In the genomic region with DNA sequence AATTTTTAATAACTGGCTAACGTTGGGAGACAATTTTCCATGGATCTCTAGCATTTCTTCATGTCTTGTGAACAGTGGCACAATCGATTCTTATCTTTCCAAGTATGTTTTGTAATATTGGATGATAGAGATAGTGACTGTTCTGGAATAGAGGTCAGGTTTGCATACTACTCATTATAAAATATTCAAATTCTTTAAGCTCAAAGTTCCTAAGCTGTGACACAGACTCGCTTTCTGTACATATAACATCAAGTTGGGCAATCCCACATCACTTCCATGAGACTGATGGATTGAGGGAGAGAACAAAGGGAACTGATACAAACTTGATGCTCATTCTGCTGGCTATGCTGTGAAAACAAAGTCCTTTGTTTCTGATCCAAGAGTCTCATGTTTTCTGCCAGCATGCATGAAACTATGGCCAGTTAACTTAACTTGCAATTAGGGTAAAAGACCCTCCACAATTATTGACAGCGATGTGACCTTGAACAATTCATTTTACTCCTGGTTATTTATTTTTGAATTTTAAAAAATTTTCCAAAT, we compare ENCODE assay signal across 17 cellular contexts.
DNase-seq lines count a peak whose midpoint lies in the region; ATAC-seq lines count a peak whose summit lies in the region.
"Had no signal": no experiment of that assay in that cellular context is flagged by ENCODE, and none has a peak within 500 bp of the region (broad histone marks: within the 10 kb centered on the region; RNA-seq: fewer than 3 reads in every experiment).

No MANE protein-coding gene starts in this region.

- H3K36me3 ChIP-seq in GM23248 (ENCODE audit: low read depth) = no peaks in the 10 kb centered on the region
- H3K36me3 ChIP-seq: BLaER1, HAP-1 had no signal

- no peak overlapping the region for H2AFZ ChIP-seq in GM23248

- no peak overlapping the region for H3K9ac ChIP-seq in GM23248
- H3K9ac ChIP-seq: BLaER1 had no signal

- ATAC-seq in GM21360 (IDR thresholded peaks at IDR 0.05; ENCODE audit: unreplicated experiment) (no peak), GM19023 (IDR thresholded peaks at IDR 0.05; ENCODE audit: unreplicated experiment) (no peak)
- ATAC-seq: CD8-positive, alpha-beta T cell; GM12878 had no signal

- peaks cover 7% of the 10 kb centered on the region for H3K9me3 ChIP-seq in GM23248 (ENCODE audit: low read depth)
- H3K9me3 ChIP-seq: BLaER1, HAP-1 had no signal

- no peaks in the 10 kb centered on the region for H4K20me1 ChIP-seq in GM23248 (ENCODE audit: insufficient read depth)
- H4K20me1 ChIP-seq: BLaER1 had no signal

- H3F3A ChIP-seq in GM23248 (ENCODE audit: insufficient read depth) = no peaks in the 10 kb centered on the region

- in situ Hi-C loops in GM23248 (cut with MboI) = no loop called here

- H3K4me3 ChIP-seq in GM23248 = no peak overlapping the region
- H3K4me3 ChIP-seq: BLaER1, GM12878, HAP-1 had no signal

- peak; percentile 9 for DNase-seq in foreskin melanocyte
- DNase-seq in midbrain (lab: John Stamatoyannopoulos, UW) = peak; percentile 15
- peak; percentile 21 for DNase-seq in putamen (ENCODE audit: low spot score)
- DNase-seq in GM23248 = no peak
- DNase-seq: CD4-positive, CD25-positive, alpha-beta regulatory T cell; CD8-positive, alpha-beta T cell; DMS 273 treated with DMSO at 0.1 percent for 48 hours; DMS79; EL; GDM1; GOT3 had no signal

- H3K27me3 ChIP-seq in GM23248 (replicated peaks; ENCODE audit: insufficient read depth) = no peaks in the 10 kb centered on the region
- H3K27me3 ChIP-seq: BLaER1 had no signal

- no peak overlapping the region for H3K4me2 ChIP-seq in GM23248 (ENCODE audit: unreplicated experiment)
- H3K4me2 ChIP-seq: BLaER1 had no signal

- no peaks in the 10 kb centered on the region for H3K9me2 ChIP-seq in GM23248 (ENCODE audit: insufficient read depth)

- WGBS in GM23248 (ENCODE audit: low coverage in 1 of 2, low lambda C conversion rate in 2 of 2, missing lambda C conversion rate in 2 of 2), 2 experiments = 35 to 42% methylated on average over 4 of the region's 4 CpGs

- no peak overlapping the region for H3K27ac ChIP-seq in GM23248
- H3K27ac ChIP-seq: BLaER1, C4-2B had no signal

- H3K79me2 ChIP-seq in GM23248 (ENCODE audit: insufficient read depth) = no peaks in the 10 kb centered on the region

- H3K4me1 ChIP-seq in GM23248 (ENCODE audit: insufficient read depth) = no peaks in the 10 kb centered on the region
- H3K4me1 ChIP-seq: BLaER1, HAP-1 had no signal
